Comparison of ENCODE assay signal across 10 cellular contexts in genomic region chr17:5000237-5000639, GRCh38. TPM values are rescaled to one million over a fixed set of nuclear protein-coding genes. Genes with fewer than 3 reads are reported as not detected.
A peak's percentile ranks its signal among the peaks of the same experiment; 100 is the strongest.
DNase-seq lines count a peak whose midpoint lies in the region; ATAC-seq and TF ChIP-seq lines count a peak whose summit lies in the region.
"Had no signal": no experiment of that assay in that cellular context is flagged by ENCODE, and none has a peak within 500 bp of the region (broad histone marks: within the 10 kb centered on the region; RNA-seq: fewer than 3 reads in every experiment).

No MANE protein-coding gene starts in this region.

- intact Hi-C loops in colonic mucosa (cut with DNase I) (no loop called here), right lobe of liver (cut with DNase I) (no loop called here), stomach (cut with DNase I; ENCODE audit: low total_unique reads) (no loop called here)

- H3K4me3 ChIP-seq in GM23248, result peak overlapping the region; percentile 94
- H3K4me3 ChIP-seq in colonic mucosa, result no peak overlapping the region
- H3K4me3 ChIP-seq in right lobe of liver, result peak overlapping the region; percentile 95 to 99 (median 96)
- peak overlapping the region; percentile 93 to 99 (median 98) for H3K4me3 ChIP-seq in stomach
- H3K4me3 ChIP-seq: SJCRH30 had no signal

- no peaks in the 10 kb centered on the region for H4K20me1 ChIP-seq in GM23248 (ENCODE audit: insufficient read depth)

- 42 to 45% methylated on average over 8 to 11 of the region's 11 CpGs for WGBS in GM23248 (ENCODE audit: low coverage in 1 of 2, low lambda C conversion rate in 2 of 2, missing lambda C conversion rate in 2 of 2), 2 experiments
- WGBS in right lobe of liver (ENCODE audit: insufficient coverage, low coverage, low lambda C conversion rate, missing lambda C conversion rate), result 20% methylated on average over 1 of the region's 11 CpGs
- WGBS in stomach, 5 donors, result 50 to 68% (median 57%) methylated on average over 8 to 11 of the region's 11 CpGs

- H3K27me3 ChIP-seq in GM23248 (replicated peaks; ENCODE audit: insufficient read depth) (no peaks in the 10 kb centered on the region), colonic mucosa (no peaks in the 10 kb centered on the region), right lobe of liver (no peaks in the 10 kb centered on the region), stomach (no peaks in the 10 kb centered on the region)
- H3K27me3 ChIP-seq: SJCRH30 had no signal

- TF ChIP-seq CTCF in colonic mucosa (IDR thresholded peaks at IDR 0.05) (no peak), right lobe of liver (IDR thresholded peaks at IDR 0.05) (no peak), stomach (IDR thresholded peaks at IDR 0.05) (no peak), GM13976 (IDR thresholded peaks at IDR 0.05; ENCODE audit: borderline replicate concordance, control extremely low read depth, extremely low read depth, insufficient read depth, missing control alignments) (no peak)

- H3K27ac ChIP-seq in GM23248 (no peak overlapping the region), colonic mucosa (no peak overlapping the region), right lobe of liver (peak overlapping the region in 2 of 3 donors; percentile 23 to 84), stomach (peak overlapping the region in 4 of 5 donors; percentile 28 to 96 (median 92))
- H3K27ac ChIP-seq: SJCRH30 had no signal

- H2AFZ ChIP-seq in GM23248, result no peak overlapping the region

- peak; percentile 21 to 48 (median 38) for ATAC-seq in right lobe of liver
- no peak for ATAC-seq in HG02885 (IDR thresholded peaks at IDR 0.05; ENCODE audit: poor library complexity, unreplicated experiment)
- ATAC-seq in GM19397 (IDR thresholded peaks at IDR 0.05; ENCODE audit: unreplicated experiment), result no peak

- H3K79me2 ChIP-seq in GM23248 (ENCODE audit: insufficient read depth), result peaks cover 56% of the 10 kb centered on the region

- H3K9me3 ChIP-seq in GM23248 (ENCODE audit: low read depth) (no peaks in the 10 kb centered on the region), colonic mucosa (no peaks in the 10 kb centered on the region), right lobe of liver (no peaks in the 10 kb centered on the region), stomach (no peaks in the 10 kb centered on the region)
- H3K9me3 ChIP-seq: SJCRH30 had no signal

- H3K9ac ChIP-seq in GM23248 (peak overlapping the region; percentile 80), colonic mucosa (ENCODE audit: low read depth in 2 of 2, low read length in 2 of 2) (peak overlapping the region; percentile 15 to 48)

- H3K36me3 ChIP-seq in GM23248 (ENCODE audit: low read depth) (peaks cover 10% of the 10 kb centered on the region; the same call in 1 of the 2 replicates), colonic mucosa (peaks cover 21% of the 10 kb centered on the region), right lobe of liver (peaks cover 7 to 46% (median 25%) of the 10 kb centered on the region in 4 donors), stomach (peaks cover 43 to 49% (median 48%) of the 10 kb centered on the region in 4 donors)

- no peak for TF ChIP-seq EP300 in stomach (IDR thresholded peaks at IDR 0.05)

- no peaks in the 10 kb centered on the region for H3K9me2 ChIP-seq in GM23248 (ENCODE audit: insufficient read depth)

- H3K4me1 ChIP-seq in GM23248 (ENCODE audit: insufficient read depth) (peaks cover 13% of the 10 kb centered on the region; the same call in 1 of the 2 replicates), colonic mucosa (peaks cover 14% of the 10 kb centered on the region), right lobe of liver (peaks cover 0 to 14% (median 6%) of the 10 kb centered on the region in 4 donors), stomach (peaks cover 27 to 34% (median 32%) of the 10 kb centered on the region in 4 donors)
- H3K4me1 ChIP-seq: SJCRH30 had no signal

- H3K4me2 ChIP-seq in GM23248 (ENCODE audit: unreplicated experiment), result peak overlapping the region; percentile 86

- H3F3A ChIP-seq in GM23248 (ENCODE audit: insufficient read depth), result no peaks in the 10 kb centered on the region

- no peak for TF ChIP-seq POLR2A in right lobe of liver (IDR thresholded peaks at IDR 0.05)
- no peak for TF ChIP-seq POLR2A in stomach (IDR thresholded peaks at IDR 0.05)

- in situ Hi-C loops in GM23248 (cut with MboI), result no loop called here
- in situ Hi-C loops in GM13976 (cut with MboI; ENCODE audit: low sequenced_read_pairs, unreplicated experiment), result no loop called here

- peak; percentile 27 for DNase-seq in GM23248
- peak; percentile 53 for DNase-seq in colonic mucosa
- DNase-seq in right lobe of liver, result peak; percentile 78 to 87 (median 85)
- peak; percentile 41 for DNase-seq in stomach
- DNase-seq in stimulated activated CD4-positive, alpha-beta T cell treated with anti-CD3 and anti-CD28 coated beads, Interleukin-4, amount 100 ng/mL, for 1 hour, result no peak
- DNase-seq in GM13976 (ENCODE audit: low spot score), result no peak
- DNase-seq: NCI-H2171 treated with DMSO at 0.1 percent for 48 hours, SJCRH30 had no signal

RNA-seq across cellular contexts. Expression of gene KIF1C, which starts 2.5 kb away (rescaled TPM):
- 72.7 and 85.2 TPM in 2 replicates for total RNA-seq in GM23248 (2014; rRNA removed; shearing (Covaris generic))
- polyA plus RNA-seq in GM23248 (2016; fragmentation: Nextera tagmentation; extraction: Ambion mirVana), result 38.5 and 39.8 TPM in 2 replicates
- total RNA-seq in colonic mucosa, result 100 to 1,000 TPM; 195 to 291 TPM
- 100 to 1,000 TPM in 3 of 6 experiments, 10 to 100 TPM in 3; 59.8 to 112 (median 99.3) TPM for total RNA-seq in right lobe of liver
- total RNA-seq in stomach, result 100 to 1,000 TPM in 2 of 5 donors, 10 to 100 TPM in 3; 47.5 to 334 (median 94.8) TPM
- 100 to 1,000 TPM in 1 of 3 donors, 10 to 100 TPM in 2; 33.4 to 130 (median 70.3) TPM for polyA plus RNA-seq in stomach

RNA-seq across cellular contexts. Expression of gene INCA1, which starts 2.9 kb away (rescaled TPM):
- 0.32 and 1.0 TPM in 2 replicates for total RNA-seq in GM23248 (2014; rRNA removed; shearing (Covaris generic))
- polyA plus RNA-seq in GM23248 (2016; fragmentation: Nextera tagmentation; extraction: Ambion mirVana), result 0.51 and 1.2 TPM in 2 replicates
- 1 to 10 TPM; 1.6 to 4.2 TPM for total RNA-seq in colonic mucosa
- 1 to 10 TPM in 2 of 6 experiments, under 1 TPM in 3, not detected in 1; 0.83 to 1.3 (median 0.97) TPM for total RNA-seq in right lobe of liver
- total RNA-seq in stomach, result 1 to 10 TPM in 2 of 5 donors, not detected in 3; 1.3 to 6.1 TPM
- 1 to 10 TPM; 1.4 to 2.7 (median 1.6) TPM for polyA plus RNA-seq in stomach
- total RNA-seq: SJCRH30 had no signal

RNA-seq across cellular contexts. Expression of gene CAMTA2, which starts 12.8 kb away (rescaled TPM):
- 4.8 and 10.1 TPM in 2 replicates for total RNA-seq in GM23248 (2014; rRNA removed; shearing (Covaris generic))
- polyA plus RNA-seq in GM23248 (2016; fragmentation: Nextera tagmentation; extraction: Ambion mirVana) (26.5 and 28.8 TPM in 2 replicates), stomach (10 to 100 TPM; 28.0 to 52.7 (median 41.4) TPM)
- total RNA-seq in colonic mucosa (10 to 100 TPM; 39.8 to 52.6 TPM), right lobe of liver (10 to 100 TPM; 15.3 to 21.1 (median 17.7) TPM), stomach (100 to 1,000 TPM in 2 of 5 donors, 10 to 100 TPM in 2, 1 to 10 TPM in 1; 8.1 to 202 (median 82.1) TPM)

RNA-seq across cellular contexts. Expression of gene SPAG7, which starts 32.6 kb away (rescaled TPM):
- total RNA-seq in GM23248 (2014; rRNA removed; shearing (Covaris generic)), result 39.1 and 43.1 TPM in 2 replicates
- polyA plus RNA-seq in GM23248 (2016; fragmentation: Nextera tagmentation; extraction: Ambion mirVana) (97.7 and 107 TPM in 2 replicates), stomach (10 to 100 TPM; 76.4 to 85.8 (median 78.5) TPM)
- total RNA-seq in colonic mucosa (10 to 100 TPM; 47.7 to 56.4 TPM), right lobe of liver (10 to 100 TPM; 22.3 to 33.9 (median 26.4) TPM), stomach (100 to 1,000 TPM in 1 of 5 donors, 10 to 100 TPM in 4; 17.5 to 133 (median 51.8) TPM)

RNA-seq across cellular contexts. Expression of gene SLC52A1, which starts 35.0 kb away (rescaled TPM):
- total RNA-seq in GM23248 (2014; rRNA removed; shearing (Covaris generic)), result 0.22 TPM in 1 of 2 replicates, not detected in the other
- polyA plus RNA-seq in GM23248 (2016; fragmentation: Nextera tagmentation; extraction: Ambion mirVana), result not detected in 2 replicates
- 1 to 10 TPM; 1.7 to 2.6 TPM for total RNA-seq in colonic mucosa
- under 1 TPM in 2 of 6 experiments, not detected in 4; 0.13 to 0.20 TPM for total RNA-seq in right lobe of liver
- total RNA-seq in stomach, result not detected
- 1 to 10 TPM in 1 of 3 donors, not detected in 2; 1.0 TPM for polyA plus RNA-seq in stomach
- total RNA-seq: SJCRH30 had no signal

Comparison
In these comparisons a context has a peak if more than half of its experiments do, and no peak if none do; other contexts are left out.
1. DNase-seq: peak in GM23248 (single experiment), colonic mucosa (single experiment), right lobe of liver (3 of 3) and stomach (single experiment); none in stimulated activated CD4-positive, alpha-beta T cell treated with anti-CD3 and anti-CD28 coated beads, Interleukin-4, amount 100 ng/mL, for 1 hour (single experiment) and GM13976 (single experiment).
2. H3K27ac ChIP-seq: peak in right lobe of liver (2 of 3) and stomach (4 of 5); none in GM23248 (single experiment) and colonic mucosa (single experiment).
3. ATAC-seq: peak in right lobe of liver (4 of 4); none in HG02885 (single experiment) and GM19397 (single experiment).